ENCODE assay signal across 12 cellular contexts in genomic region chr10:34024708-34025425, GRCh38.
DNase-seq lines count a peak whose midpoint lies in the region; ATAC-seq and TF ChIP-seq lines count a peak whose summit lies in the region.
"Had no signal": no experiment of that assay in that cellular context is flagged by ENCODE, and none has a peak within 500 bp of the region (broad histone marks: within the 10 kb centered on the region; RNA-seq: fewer than 3 reads in every experiment).

No MANE protein-coding gene starts in this region.

- no peaks in the 10 kb centered on the region for H3K36me3 Mint-ChIP-seq in neural crest cell (ENCODE audit: low read depth)

- no peak overlapping the region for H3K9ac ChIP-seq in colonic mucosa (ENCODE audit: low read depth in 2 of 2, low read length in 2 of 2)

- DNase-seq in ELR (ENCODE audit: low read depth) (peak; percentile 21), KBM-7 (peak; percentile 11), colonic mucosa (peak; percentile 36), neural crest cell (ENCODE audit: low read depth, low spot score) (no peak), T1000 (lab: John Stamatoyannopoulos, UW) (no peak)
- DNase-seq: GOT3, left lung, NCI-H1105 had no signal

- ATAC-seq in HG02623 (IDR thresholded peaks at IDR 0.05; ENCODE audit: unreplicated experiment), result no peak
- no peak for ATAC-seq in HG03196 (IDR thresholded peaks at IDR 0.05; ENCODE audit: unreplicated experiment)
- ATAC-seq: left lung had no signal

- in situ Hi-C loops in KBM-7 (cut with MboI; ENCODE audit: low pct_unique_long_range_greater_than_20kb, low sequenced_read_pairs), result no loop called here

- H3K4me1 ChIP-seq in colonic mucosa, result no peaks in the 10 kb centered on the region
- H3K4me1 ChIP-seq: left lung had no signal

- H3K27ac ChIP-seq in colonic mucosa, result no peak overlapping the region
- H3K27ac ChIP-seq: left lung, thoracic aorta had no signal

- no peaks in the 10 kb centered on the region for H3K9me3 ChIP-seq in colonic mucosa
- H3K9me3 ChIP-seq: left lung, thoracic aorta had no signal

- no peaks in the 10 kb centered on the region for H3K27me3 Mint-ChIP-seq in neural crest cell (ENCODE audit: low read depth)

- H3K27me3 ChIP-seq in colonic mucosa, result no peaks in the 10 kb centered on the region
- H3K27me3 ChIP-seq: left lung had no signal

- no peaks in the 10 kb centered on the region for H3K4me1 Mint-ChIP-seq in neural crest cell

- H3K4me3 Mint-ChIP-seq in neural crest cell, result no peak overlapping the region
- H3K4me3 Mint-ChIP-seq: T-helper 2 cell treated with Interferon-gamma antibody and Interleukin-4, amounts not matched to agents 5 μg/mL and 100 μg/mL, for 36 hours had no signal

- H3K36me3 ChIP-seq in colonic mucosa, result no peaks in the 10 kb centered on the region
- H3K36me3 ChIP-seq: left lung, thoracic aorta had no signal

- peaks cover 2% of the 10 kb centered on the region for H3K9me3 Mint-ChIP-seq in neural crest cell
- H3K9me3 Mint-ChIP-seq: T-helper 2 cell treated with Interferon-gamma antibody and Interleukin-4, amounts not matched to agents 5 μg/mL and 100 μg/mL, for 36 hours had no signal

- intact Hi-C loops in colonic mucosa (cut with DNase I), result no loop called here

- no peak for TF ChIP-seq CTCF in colonic mucosa (IDR thresholded peaks at IDR 0.05)
- TF ChIP-seq CTCF in neural crest cell (conservative IDR thresholded peaks at IDR 0.05), result peak; percentile 28

- peak overlapping the region; percentile 84 for H3K27ac Mint-ChIP-seq in neural crest cell (ENCODE audit: unreplicated experiment)
- H3K27ac Mint-ChIP-seq: T-helper 2 cell treated with Interferon-gamma antibody and Interleukin-4, amounts not matched to agents 5 μg/mL and 100 μg/mL, for 36 hours had no signal

- no peak overlapping the region for H3K4me3 ChIP-seq in colonic mucosa
- H3K4me3 ChIP-seq: left lung, thoracic aorta had no signal

Comparison
In these comparisons a context has a peak if more than half of its experiments do, and no peak if none do; other contexts are left out.
1. DNase-seq: peak in ELR (single experiment), KBM-7 (single experiment) and colonic mucosa (single experiment); none in neural crest cell (single experiment) and T1000 (single experiment).